15 cellular contexts compared by ENCODE assay signal in the genomic region with DNA sequence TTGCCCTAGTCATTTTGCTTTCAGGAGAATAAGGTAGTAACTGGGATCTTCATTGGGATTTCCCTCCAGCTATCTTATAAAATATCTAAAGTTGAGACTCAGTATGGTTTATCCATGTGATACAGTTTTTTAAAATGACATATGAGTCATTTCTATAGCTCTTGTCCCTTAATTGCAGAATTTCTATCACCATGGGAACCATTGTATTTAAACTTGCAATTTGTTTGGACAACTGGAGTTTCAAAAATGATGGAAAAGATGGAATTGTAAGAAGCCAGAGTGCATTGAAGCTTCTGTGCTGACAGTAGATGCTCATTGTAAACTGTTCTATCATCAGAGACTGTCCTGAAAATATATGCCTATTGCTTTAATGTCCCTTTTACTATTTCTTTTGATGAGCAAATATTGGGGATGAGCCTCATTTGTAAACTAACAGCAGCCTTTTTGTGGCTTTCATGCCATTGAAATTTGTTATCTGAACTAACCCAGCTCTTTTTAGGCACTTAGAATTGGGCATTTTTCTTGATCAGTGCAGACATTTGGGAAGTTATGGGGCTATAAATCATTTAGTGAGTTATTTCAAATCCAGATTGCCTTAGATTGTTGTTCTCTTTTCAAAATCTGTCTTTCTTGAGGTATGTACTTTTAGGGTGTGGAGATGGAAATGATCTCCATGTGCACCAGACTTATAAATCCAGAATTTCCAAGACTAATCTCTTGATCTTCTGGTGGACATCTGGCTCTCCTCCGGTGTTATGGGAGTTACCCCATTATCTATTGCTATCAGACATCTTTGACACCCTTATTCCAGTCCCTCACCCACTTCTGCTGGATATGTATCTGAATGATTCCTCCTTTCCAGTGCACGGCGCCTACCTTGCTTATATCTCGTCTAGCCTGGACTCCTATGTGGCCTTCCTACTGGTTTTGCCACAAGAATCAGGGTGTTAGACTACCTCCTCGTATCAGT.
"Had no signal": no experiment of that assay in that cellular context is flagged by ENCODE, and none has a peak within 500 bp of the region (broad histone marks: within the 10 kb centered on the region; RNA-seq: fewer than 3 reads in every experiment).

No MANE protein-coding gene starts in this region.

- H3K27ac Mint-ChIP-seq: activated B cell treated with CpG ODN at 0.5 μM for 24 hours; activated CD4-positive, alpha-beta T cell treated with anti-CD3 and anti-CD28 coated beads, Interleukin-2, amount 10 ng/mL, durations not matched to agents 7 days and 5 days; activated T-helper 2 cell treated with anti-CD3 and anti-CD28 coated beads, Interferon-gamma antibody, Interleukin-2, Interleukin-4, amounts not matched to agents 10 μg/mL and 5 μg/mL and 100 μg/mL, durations not matched to agents 14 hours and 24 hours and 36 hours; naive thymus-derived CD4-positive, alpha-beta T cell; stimulated activated effector memory CD8-positive, alpha-beta T cell treated with anti-CD3 and anti-CD28 coated beads, Interleukin-12 subunit alpha, Interleukin-12 subunit beta, amount 100 ng/mL, for 72 hours had no signal

- H3K27ac ChIP-seq: adrenal gland, colonic mucosa, epithelial cell of prostate, right atrium auricular region, transverse colon had no signal

- H3K4me1 ChIP-seq: colonic mucosa had no signal

- H3K36me3 ChIP-seq: adrenal gland, colonic mucosa, right atrium auricular region had no signal

- DNase-seq: activated B cell treated with CpG ODN at 0.5 μM for 24 hours; activated CD4-positive, alpha-beta T cell treated with anti-CD3 and anti-CD28 coated beads, Interleukin-2, amount 10 ng/mL, durations not matched to agents 7 days and 5 days; activated naive CD4-positive, alpha-beta T cell treated with anti-CD3 and anti-CD28 coated beads, Interleukin-2, amount 10 ng/mL, durations not matched to agents 7 days and 5 days; adrenal gland; caudate nucleus; colonic mucosa; effector CD8-positive, alpha-beta T cell; naive thymus-derived CD4-positive, alpha-beta T cell; small intestine; transverse colon had no signal

- H3K27me3 ChIP-seq: adrenal gland, colonic mucosa, right atrium auricular region, transverse colon had no signal

- H3K9me3 Mint-ChIP-seq: activated B cell treated with CpG ODN at 0.5 μM for 24 hours; activated CD4-positive, alpha-beta T cell treated with anti-CD3 and anti-CD28 coated beads, Interleukin-2, amount 10 ng/mL, durations not matched to agents 7 days and 5 days; activated naive CD4-positive, alpha-beta T cell treated with anti-CD3 and anti-CD28 coated beads, Interleukin-2, amount 10 ng/mL, durations not matched to agents 7 days and 5 days; activated T-helper 2 cell treated with anti-CD3 and anti-CD28 coated beads, Interferon-gamma antibody, Interleukin-2, Interleukin-4, amounts not matched to agents 10 μg/mL and 5 μg/mL and 100 μg/mL, durations not matched to agents 14 hours and 24 hours and 36 hours; stimulated activated effector memory CD8-positive, alpha-beta T cell treated with anti-CD3 and anti-CD28 coated beads, Interleukin-12 subunit alpha, Interleukin-12 subunit beta, amount 100 ng/mL, for 72 hours had no signal

- ATAC-seq: naive thymus-derived CD4-positive, alpha-beta T cell; stimulated activated effector memory CD8-positive, alpha-beta T cell treated with anti-CD3 and anti-CD28 coated beads, Interleukin-12 subunit alpha, Interleukin-12 subunit beta, amount 100 ng/mL, for 72 hours had no signal

- H3K4me3 Mint-ChIP-seq: activated B cell treated with CpG ODN at 0.5 μM for 24 hours; activated CD4-positive, alpha-beta T cell treated with anti-CD3 and anti-CD28 coated beads, Interleukin-2, amount 10 ng/mL, durations not matched to agents 7 days and 5 days; activated naive CD4-positive, alpha-beta T cell treated with anti-CD3 and anti-CD28 coated beads, Interleukin-2, amount 10 ng/mL, durations not matched to agents 7 days and 5 days; naive thymus-derived CD4-positive, alpha-beta T cell; stimulated activated effector memory CD8-positive, alpha-beta T cell treated with anti-CD3 and anti-CD28 coated beads, Interleukin-12 subunit alpha, Interleukin-12 subunit beta, amount 100 ng/mL, for 72 hours had no signal

- H3K9me3 ChIP-seq: adrenal gland, colonic mucosa, right atrium auricular region, transverse colon had no signal

- H3K4me3 ChIP-seq: adrenal gland, colonic mucosa, lung, right atrium auricular region, transverse colon had no signal

- H3K4me1 Mint-ChIP-seq: activated CD4-positive, alpha-beta T cell treated with anti-CD3 and anti-CD28 coated beads, Interleukin-2, amount 10 ng/mL, durations not matched to agents 7 days and 5 days; activated naive CD4-positive, alpha-beta T cell treated with anti-CD3 and anti-CD28 coated beads, Interleukin-2, amount 10 ng/mL, durations not matched to agents 7 days and 5 days had no signal

- H3K27me3 Mint-ChIP-seq: activated B cell treated with CpG ODN at 0.5 μM for 24 hours; activated CD4-positive, alpha-beta T cell treated with anti-CD3 and anti-CD28 coated beads, Interleukin-2, amount 10 ng/mL, durations not matched to agents 7 days and 5 days; activated naive CD4-positive, alpha-beta T cell treated with anti-CD3 and anti-CD28 coated beads, Interleukin-2, amount 10 ng/mL, durations not matched to agents 7 days and 5 days; naive thymus-derived CD4-positive, alpha-beta T cell had no signal
